ENCODE assay signal across 8 cellular contexts in the genomic region with DNA sequence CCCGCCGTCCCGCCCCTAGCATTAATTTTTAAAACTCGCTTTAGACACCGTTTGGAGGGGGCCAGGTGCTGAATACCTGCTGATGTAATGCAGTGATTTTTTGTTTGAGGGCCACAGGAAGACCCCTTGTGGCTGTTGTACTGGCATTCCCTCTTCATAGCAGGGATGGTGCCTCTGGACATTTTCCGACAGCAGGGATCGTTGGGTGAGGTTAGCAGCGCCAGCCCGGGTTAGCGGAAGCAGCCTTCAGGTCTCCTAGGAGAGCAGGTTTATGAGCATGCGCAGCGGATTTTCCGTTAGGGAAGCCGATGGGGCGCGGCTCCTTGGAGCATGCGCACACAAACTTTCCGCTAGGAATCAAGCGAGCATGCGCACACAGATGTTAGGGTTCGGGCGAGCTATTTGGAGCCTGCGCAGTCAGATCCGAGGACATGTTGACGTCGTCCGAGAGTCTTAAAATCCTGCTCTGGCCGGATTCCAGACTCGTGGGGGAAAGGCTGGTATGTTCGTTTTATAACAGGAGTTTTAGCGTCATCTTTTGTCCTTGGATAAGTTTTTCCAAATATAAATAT. TPM values are rescaled to one million over a fixed set of nuclear protein-coding genes. Genes with fewer than 3 reads are reported as not detected.
DNase-seq lines count a peak whose midpoint lies in the region; ATAC-seq lines count a peak whose summit lies in the region.

No MANE protein-coding gene starts in this region.

- peak; percentile 78 for ATAC-seq in GM18508 (IDR thresholded peaks at IDR 0.05; ENCODE audit: insufficient read depth, unreplicated experiment)
- peak; percentile 92 for ATAC-seq in HG02981 (IDR thresholded peaks at IDR 0.05; ENCODE audit: unreplicated experiment)
- peak; percentile 98 for ATAC-seq in left lobe of liver

- peak; percentile 97 for DNase-seq in NCI-H446 treated with DMSO at 0.1 percent for 48 hours (lab: John Stamatoyannopoulos, UW)
- DNase-seq in activated CD4-positive, alpha-beta T cell treated with anti-CD3 and anti-CD28 coated beads, Interleukin-2, amount 50 U/mL, for 4 hours, result peak; percentile 89 to 91
- peak; percentile 98 for DNase-seq in dermis blood vessel endothelial cell
- DNase-seq in left lobe of liver (ENCODE audit: low spot score), result peak; percentile 98
- DNase-seq in stimulated activated CD4-positive, alpha-beta T cell treated with anti-CD3 and anti-CD28 coated beads, Interleukin-1b, Interleukin-23, amount 100 ng/mL, for 48 hours, result peak; percentile 94
- no peak for DNase-seq in NCI-H345 (lab: John Stamatoyannopoulos, UW)

RNA-seq across cellular contexts. Expression of gene C2orf74, which starts 17.2 kb away (rescaled TPM):
- 17.2 and 18.6 TPM in 2 replicates for total RNA-seq in dermis blood vessel endothelial cell
- 13.5 TPM for total RNA-seq in left lobe of liver
